In the genomic region with DNA sequence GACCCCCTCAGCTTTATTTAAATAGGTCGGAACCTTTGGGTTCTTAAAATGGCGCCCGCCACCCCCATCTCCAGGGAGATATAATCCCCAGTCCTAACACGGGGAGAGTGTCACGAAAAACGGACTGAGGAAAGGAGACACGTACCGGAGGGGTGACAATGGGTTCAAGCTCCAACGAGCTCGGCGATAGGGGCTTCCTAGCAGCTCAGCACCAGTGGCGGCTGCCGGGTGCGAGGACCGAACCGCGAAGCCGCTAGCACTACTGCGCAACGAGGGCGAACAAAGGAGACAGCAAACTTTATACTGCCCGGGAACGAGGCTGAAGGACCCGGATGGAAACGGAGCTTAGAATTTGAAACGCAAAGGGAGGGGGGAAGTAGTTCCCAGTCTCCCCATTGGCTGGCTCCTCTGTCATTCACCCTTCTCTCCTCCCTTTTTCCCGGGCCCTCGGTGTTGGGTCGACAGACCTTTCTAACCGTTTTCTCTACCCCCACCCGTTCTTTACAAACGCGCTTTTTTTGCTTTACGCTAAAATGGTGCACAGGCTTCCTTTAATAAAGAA, we compare ENCODE assay signal across 1 cellular context.
TF ChIP-seq lines count a peak whose summit lies in the region.

A gene (minus strand): TSS at position 274 of the 562 bp plus-strand sequence. CDS start 1,298 bp downstream, outside the sequence.

TF ChIP-seq in HepG2, 621 proteins besides CTCF, POLR2A, EP300 and RAD21 (continued from another document and continues in another):
- TF ChIP-seq, protein P1, sequence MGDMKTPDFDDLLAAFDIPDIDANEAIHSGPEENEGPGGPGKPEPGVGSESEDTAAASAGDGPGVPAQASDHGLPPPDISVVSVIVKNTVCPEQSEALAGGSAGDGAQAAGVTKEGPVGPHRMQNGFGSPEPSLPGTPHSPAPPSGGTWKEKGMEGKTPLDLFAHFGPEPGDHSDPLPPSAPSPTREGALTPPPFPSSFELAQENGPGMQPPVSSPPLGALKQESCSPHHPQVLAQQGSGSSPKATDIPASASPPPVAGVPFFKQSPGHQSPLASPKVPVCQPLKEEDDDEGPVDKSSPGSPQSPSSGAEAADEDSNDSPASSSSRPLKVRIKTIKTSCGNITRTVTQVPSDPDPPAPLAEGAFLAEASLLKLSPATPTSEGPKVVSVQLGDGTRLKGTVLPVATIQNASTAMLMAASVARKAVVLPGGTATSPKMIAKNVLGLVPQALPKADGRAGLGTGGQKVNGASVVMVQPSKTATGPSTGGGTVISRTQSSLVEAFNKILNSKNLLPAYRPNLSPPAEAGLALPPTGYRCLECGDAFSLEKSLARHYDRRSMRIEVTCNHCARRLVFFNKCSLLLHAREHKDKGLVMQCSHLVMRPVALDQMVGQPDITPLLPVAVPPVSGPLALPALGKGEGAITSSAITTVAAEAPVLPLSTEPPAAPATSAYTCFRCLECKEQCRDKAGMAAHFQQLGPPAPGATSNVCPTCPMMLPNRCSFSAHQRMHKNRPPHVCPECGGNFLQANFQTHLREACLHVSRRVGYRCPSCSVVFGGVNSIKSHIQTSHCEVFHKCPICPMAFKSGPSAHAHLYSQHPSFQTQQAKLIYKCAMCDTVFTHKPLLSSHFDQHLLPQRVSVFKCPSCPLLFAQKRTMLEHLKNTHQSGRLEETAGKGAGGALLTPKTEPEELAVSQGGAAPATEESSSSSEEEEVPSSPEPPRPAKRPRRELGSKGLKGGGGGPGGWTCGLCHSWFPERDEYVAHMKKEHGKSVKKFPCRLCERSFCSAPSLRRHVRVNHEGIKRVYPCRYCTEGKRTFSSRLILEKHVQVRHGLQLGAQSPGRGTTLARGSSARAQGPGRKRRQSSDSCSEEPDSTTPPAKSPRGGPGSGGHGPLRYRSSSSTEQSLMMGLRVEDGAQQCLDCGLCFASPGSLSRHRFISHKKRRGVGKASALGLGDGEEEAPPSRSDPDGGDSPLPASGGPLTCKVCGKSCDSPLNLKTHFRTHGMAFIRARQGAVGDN (CRISPR knock-in tag; IDR thresholded peaks at IDR 0.05): peak; percentile 72
- no peak for TF ChIP-seq MXI1 (IDR thresholded peaks at IDR 0.05; ENCODE audit: borderline replicate concordance, low read depth, low read length)
- TF ChIP-seq RBM39 (IDR thresholded peaks at IDR 0.05; ENCODE audit: low read depth, low read length, poor library complexity, severe bottlenecking): peak; percentile 15
- TF ChIP-seq, protein P2, sequence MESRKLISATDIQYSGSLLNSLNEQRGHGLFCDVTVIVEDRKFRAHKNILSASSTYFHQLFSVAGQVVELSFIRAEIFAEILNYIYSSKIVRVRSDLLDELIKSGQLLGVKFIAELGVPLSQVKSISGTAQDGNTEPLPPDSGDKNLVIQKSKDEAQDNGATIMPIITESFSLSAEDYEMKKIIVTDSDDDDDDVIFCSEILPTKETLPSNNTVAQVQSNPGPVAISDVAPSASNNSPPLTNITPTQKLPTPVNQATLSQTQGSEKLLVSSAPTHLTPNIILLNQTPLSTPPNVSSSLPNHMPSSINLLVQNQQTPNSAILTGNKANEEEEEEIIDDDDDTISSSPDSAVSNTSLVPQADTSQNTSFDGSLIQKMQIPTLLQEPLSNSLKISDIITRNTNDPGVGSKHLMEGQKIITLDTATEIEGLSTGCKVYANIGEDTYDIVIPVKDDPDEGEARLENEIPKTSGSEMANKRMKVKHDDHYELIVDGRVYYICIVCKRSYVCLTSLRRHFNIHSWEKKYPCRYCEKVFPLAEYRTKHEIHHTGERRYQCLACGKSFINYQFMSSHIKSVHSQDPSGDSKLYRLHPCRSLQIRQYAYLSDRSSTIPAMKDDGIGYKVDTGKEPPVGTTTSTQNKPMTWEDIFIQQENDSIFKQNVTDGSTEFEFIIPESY (CRISPR knock-in tag; IDR thresholded peaks at IDR 0.05): 0 out of 2 replicates have a peak, but pooled peaks have one; percentile 13
- TF ChIP-seq KLF6 (CRISPR knock-in tag; IDR thresholded peaks at IDR 0.05): peak; percentile 39; the same call in 1 of the 2 replicates
- no peak for TF ChIP-seq XBP1 (CRISPR knock-in tag; IDR thresholded peaks at IDR 0.05)
- TF ChIP-seq, protein P3, sequence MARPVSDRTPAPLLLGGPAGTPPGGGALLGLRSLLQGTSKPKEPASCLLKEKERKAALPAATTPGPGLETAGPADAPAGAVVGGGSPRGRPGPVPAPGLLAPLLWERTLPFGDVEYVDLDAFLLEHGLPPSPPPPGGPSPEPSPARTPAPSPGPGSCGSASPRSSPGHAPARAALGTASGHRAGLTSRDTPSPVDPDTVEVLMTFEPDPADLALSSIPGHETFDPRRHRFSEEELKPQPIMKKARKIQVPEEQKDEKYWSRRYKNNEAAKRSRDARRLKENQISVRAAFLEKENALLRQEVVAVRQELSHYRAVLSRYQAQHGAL (CRISPR knock-in tag; IDR thresholded peaks at IDR 0.05; ENCODE audit: not compliant biosample characterization): no peak
- no peak for TF ChIP-seq ZNF234 (CRISPR knock-in tag; conservative IDR thresholded peaks at IDR 0.05)
- no peak for TF ChIP-seq ARID2 (CRISPR knock-in tag; IDR thresholded peaks at IDR 0.05; ENCODE audit: borderline replicate concordance)
- TF ChIP-seq ZNF570 (CRISPR knock-in tag; IDR thresholded peaks at IDR 0.05; ENCODE audit: borderline replicate concordance): no peak
- TF ChIP-seq ZNF263 (CRISPR knock-in tag; IDR thresholded peaks at IDR 0.05): no peak
- no peak for TF ChIP-seq SETDB1 (CRISPR knock-in tag; IDR thresholded peaks at IDR 0.05; ENCODE audit: borderline replicate concordance)
- TF ChIP-seq SNRNP70 (IDR thresholded peaks at IDR 0.05; ENCODE audit: low read depth, low read length): no peak
- TF ChIP-seq, protein P4, sequence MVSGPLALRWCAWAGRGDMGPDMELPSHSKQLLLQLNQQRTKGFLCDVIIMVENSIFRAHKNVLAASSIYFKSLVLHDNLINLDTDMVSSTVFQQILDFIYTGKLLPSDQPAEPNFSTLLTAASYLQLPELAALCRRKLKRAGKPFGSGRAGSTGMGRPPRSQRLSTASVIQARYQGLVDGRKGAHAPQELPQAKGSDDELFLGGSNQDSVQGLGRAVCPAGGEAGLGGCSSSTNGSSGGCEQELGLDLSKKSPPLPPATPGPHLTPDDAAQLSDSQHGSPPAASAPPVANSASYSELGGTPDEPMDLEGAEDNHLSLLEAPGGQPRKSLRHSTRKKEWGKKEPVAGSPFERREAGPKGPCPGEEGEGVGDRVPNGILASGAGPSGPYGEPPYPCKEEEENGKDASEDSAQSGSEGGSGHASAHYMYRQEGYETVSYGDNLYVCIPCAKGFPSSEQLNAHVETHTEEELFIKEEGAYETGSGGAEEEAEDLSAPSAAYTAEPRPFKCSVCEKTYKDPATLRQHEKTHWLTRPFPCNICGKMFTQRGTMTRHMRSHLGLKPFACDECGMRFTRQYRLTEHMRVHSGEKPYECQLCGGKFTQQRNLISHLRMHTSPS (CRISPR knock-in tag; IDR thresholded peaks at IDR 0.05; ENCODE audit: low read depth): no peak
- TF ChIP-seq, protein P5, sequence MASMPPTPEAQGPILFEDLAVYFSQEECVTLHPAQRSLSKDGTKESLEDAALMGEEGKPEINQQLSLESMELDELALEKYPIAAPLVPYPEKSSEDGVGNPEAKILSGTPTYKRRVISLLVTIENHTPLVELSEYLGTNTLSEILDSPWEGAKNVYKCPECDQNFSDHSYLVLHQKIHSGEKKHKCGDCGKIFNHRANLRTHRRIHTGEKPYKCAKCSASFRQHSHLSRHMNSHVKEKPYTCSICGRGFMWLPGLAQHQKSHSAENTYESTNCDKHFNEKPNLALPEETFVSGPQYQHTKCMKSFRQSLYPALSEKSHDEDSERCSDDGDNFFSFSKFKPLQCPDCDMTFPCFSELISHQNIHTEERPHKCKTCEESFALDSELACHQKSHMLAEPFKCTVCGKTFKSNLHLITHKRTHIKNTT (CRISPR knock-in tag; IDR thresholded peaks at IDR 0.05): no peak
- TF ChIP-seq, protein P6, sequence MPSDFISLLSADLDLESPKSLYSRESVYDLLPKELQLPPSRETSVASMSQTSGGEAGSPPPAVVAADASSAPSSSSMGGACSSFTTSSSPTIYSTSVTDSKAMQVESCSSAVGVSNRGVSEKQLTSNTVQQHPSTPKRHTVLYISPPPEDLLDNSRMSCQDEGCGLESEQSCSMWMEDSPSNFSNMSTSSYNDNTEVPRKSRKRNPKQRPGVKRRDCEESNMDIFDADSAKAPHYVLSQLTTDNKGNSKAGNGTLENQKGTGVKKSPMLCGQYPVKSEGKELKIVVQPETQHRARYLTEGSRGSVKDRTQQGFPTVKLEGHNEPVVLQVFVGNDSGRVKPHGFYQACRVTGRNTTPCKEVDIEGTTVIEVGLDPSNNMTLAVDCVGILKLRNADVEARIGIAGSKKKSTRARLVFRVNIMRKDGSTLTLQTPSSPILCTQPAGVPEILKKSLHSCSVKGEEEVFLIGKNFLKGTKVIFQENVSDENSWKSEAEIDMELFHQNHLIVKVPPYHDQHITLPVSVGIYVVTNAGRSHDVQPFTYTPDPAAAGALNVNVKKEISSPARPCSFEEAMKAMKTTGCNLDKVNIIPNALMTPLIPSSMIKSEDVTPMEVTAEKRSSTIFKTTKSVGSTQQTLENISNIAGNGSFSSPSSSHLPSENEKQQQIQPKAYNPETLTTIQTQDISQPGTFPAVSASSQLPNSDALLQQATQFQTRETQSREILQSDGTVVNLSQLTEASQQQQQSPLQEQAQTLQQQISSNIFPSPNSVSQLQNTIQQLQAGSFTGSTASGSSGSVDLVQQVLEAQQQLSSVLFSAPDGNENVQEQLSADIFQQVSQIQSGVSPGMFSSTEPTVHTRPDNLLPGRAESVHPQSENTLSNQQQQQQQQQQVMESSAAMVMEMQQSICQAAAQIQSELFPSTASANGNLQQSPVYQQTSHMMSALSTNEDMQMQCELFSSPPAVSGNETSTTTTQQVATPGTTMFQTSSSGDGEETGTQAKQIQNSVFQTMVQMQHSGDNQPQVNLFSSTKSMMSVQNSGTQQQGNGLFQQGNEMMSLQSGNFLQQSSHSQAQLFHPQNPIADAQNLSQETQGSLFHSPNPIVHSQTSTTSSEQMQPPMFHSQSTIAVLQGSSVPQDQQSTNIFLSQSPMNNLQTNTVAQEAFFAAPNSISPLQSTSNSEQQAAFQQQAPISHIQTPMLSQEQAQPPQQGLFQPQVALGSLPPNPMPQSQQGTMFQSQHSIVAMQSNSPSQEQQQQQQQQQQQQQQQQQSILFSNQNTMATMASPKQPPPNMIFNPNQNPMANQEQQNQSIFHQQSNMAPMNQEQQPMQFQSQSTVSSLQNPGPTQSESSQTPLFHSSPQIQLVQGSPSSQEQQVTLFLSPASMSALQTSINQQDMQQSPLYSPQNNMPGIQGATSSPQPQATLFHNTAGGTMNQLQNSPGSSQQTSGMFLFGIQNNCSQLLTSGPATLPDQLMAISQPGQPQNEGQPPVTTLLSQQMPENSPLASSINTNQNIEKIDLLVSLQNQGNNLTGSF (CRISPR knock-in tag; IDR thresholded peaks at IDR 0.05): no peak
- TF ChIP-seq ARNTL (CRISPR knock-in tag; IDR thresholded peaks at IDR 0.05): no peak
- TF ChIP-seq ZNF460 (CRISPR knock-in tag; IDR thresholded peaks at IDR 0.05; ENCODE audit: borderline replicate concordance): no peak
- no peak for TF ChIP-seq ZNF550 (CRISPR knock-in tag; IDR thresholded peaks at IDR 0.05; ENCODE audit: borderline replicate concordance)
- TF ChIP-seq SMARCC2 (IDR thresholded peaks at IDR 0.05): no peak
- no peak for TF ChIP-seq MIER3 (CRISPR knock-in tag; IDR thresholded peaks at IDR 0.05; ENCODE audit: borderline replicate concordance)
- no peak for TF ChIP-seq KLF12 (CRISPR knock-in tag; IDR thresholded peaks at IDR 0.05; ENCODE audit: borderline replicate concordance)
- TF ChIP-seq, protein P7, sequence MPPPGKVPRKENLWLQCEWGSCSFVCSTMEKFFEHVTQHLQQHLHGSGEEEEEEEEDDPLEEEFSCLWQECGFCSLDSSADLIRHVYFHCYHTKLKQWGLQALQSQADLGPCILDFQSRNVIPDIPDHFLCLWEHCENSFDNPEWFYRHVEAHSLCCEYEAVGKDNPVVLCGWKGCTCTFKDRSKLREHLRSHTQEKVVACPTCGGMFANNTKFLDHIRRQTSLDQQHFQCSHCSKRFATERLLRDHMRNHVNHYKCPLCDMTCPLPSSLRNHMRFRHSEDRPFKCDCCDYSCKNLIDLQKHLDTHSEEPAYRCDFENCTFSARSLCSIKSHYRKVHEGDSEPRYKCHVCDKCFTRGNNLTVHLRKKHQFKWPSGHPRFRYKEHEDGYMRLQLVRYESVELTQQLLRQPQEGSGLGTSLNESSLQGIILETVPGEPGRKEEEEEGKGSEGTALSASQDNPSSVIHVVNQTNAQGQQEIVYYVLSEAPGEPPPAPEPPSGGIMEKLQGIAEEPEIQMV (CRISPR knock-in tag; IDR thresholded peaks at IDR 0.05; ENCODE audit: low read depth): no peak
- no peak for TF ChIP-seq ZNF569 (CRISPR knock-in tag; IDR thresholded peaks at IDR 0.05; ENCODE audit: borderline replicate concordance)
- TF ChIP-seq, protein P8, sequence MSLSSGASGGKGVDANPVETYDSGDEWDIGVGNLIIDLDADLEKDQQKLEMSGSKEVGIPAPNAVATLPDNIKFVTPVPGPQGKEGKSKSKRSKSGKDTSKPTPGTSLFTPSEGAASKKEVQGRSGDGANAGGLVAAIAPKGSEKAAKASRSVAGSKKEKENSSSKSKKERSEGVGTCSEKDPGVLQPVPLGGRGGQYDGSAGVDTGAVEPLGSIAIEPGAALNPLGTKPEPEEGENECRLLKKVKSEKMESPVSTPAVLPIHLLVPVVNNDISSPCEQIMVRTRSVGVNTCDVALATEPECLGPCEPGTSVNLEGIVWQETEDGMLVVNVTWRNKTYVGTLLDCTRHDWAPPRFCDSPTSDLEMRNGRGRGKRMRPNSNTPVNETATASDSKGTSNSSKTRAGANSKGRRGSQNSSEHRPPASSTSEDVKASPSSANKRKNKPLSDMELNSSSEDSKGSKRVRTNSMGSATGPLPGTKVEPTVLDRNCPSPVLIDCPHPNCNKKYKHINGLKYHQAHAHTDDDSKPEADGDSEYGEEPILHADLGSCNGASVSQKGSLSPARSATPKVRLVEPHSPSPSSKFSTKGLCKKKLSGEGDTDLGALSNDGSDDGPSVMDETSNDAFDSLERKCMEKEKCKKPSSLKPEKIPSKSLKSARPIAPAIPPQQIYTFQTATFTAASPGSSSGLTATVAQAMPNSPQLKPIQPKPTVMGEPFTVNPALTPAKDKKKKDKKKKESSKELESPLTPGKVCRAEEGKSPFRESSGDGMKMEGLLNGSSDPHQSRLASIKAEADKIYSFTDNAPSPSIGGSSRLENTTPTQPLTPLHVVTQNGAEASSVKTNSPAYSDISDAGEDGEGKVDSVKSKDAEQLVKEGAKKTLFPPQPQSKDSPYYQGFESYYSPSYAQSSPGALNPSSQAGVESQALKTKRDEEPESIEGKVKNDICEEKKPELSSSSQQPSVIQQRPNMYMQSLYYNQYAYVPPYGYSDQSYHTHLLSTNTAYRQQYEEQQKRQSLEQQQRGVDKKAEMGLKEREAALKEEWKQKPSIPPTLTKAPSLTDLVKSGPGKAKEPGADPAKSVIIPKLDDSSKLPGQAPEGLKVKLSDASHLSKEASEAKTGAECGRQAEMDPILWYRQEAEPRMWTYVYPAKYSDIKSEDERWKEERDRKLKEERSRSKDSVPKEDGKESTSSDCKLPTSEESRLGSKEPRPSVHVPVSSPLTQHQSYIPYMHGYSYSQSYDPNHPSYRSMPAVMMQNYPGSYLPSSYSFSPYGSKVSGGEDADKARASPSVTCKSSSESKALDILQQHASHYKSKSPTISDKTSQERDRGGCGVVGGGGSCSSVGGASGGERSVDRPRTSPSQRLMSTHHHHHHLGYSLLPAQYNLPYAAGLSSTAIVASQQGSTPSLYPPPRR (CRISPR knock-in tag; IDR thresholded peaks at IDR 0.05; ENCODE audit: borderline replicate concordance): no peak
- no peak for TF ChIP-seq ZFP36L1 (CRISPR knock-in tag; IDR thresholded peaks at IDR 0.05)
- TF ChIP-seq RARA (CRISPR knock-in tag; IDR thresholded peaks at IDR 0.05): no peak
- no peak for TF ChIP-seq SNAI1 (CRISPR knock-in tag; IDR thresholded peaks at IDR 0.05; ENCODE audit: borderline replicate concordance)
